In genomic region chr21:7917729-7918128, GRCh38 we compare ENCODE assay signal across 14 cellular contexts.
"Had no signal": no experiment of that assay in that cellular context is flagged by ENCODE, and none has a peak within 500 bp of the region (broad histone marks: within the 10 kb centered on the region; RNA-seq: fewer than 3 reads in every experiment).

No MANE protein-coding gene starts in this region.

- H3K9ac ChIP-seq: parathyroid adenoma had no signal

- H3K4me3 ChIP-seq: suprapubic skin had no signal

- H3K27ac ChIP-seq: gastrocnemius medialis, parathyroid adenoma, suprapubic skin had no signal

- H3K4me1 ChIP-seq: gastrocnemius medialis, parathyroid adenoma, suprapubic skin had no signal

- H3K27me3 ChIP-seq: gastrocnemius medialis, suprapubic skin had no signal

- H3K9me3 ChIP-seq: suprapubic skin had no signal

- DNase-seq: activated CD4-positive, alpha-beta T cell treated with anti-CD3 and anti-CD28 coated beads, Interleukin-2, amount 10 ng/mL, durations not matched to agents 7 days and 5 days; activated CD8-positive, alpha-beta T cell treated with anti-CD3 and anti-CD28 coated beads, Interleukin-2, amount 10 ng/mL, durations not matched to agents 7 days and 5 days; activated naive CD4-positive, alpha-beta T cell treated with anti-CD3 and anti-CD28 coated beads for 36 hours; activated T-cell treated with anti-CD3 and anti-CD28 coated beads, Interleukin-2, amount 50 U/mL, for 4 hours; anterior cingulate cortex; cortex of kidney; gastrocnemius medialis; head of caudate nucleus; natural killer cell; stimulated activated CD4-positive, alpha-beta T cell treated with anti-CD3 and anti-CD28 coated beads, Interleukin-2, amount 100 ng/mL, for 24 hours; stimulated activated naive CD8-positive, alpha-beta T cell treated with anti-CD3 and anti-CD28 coated beads, Interleukin-15, Interleukin-2, amounts not matched to agents 100 U/mL and 50 U/mL, for 24 hours; trophoblast cell had no signal

- H3K36me3 ChIP-seq: gastrocnemius medialis, suprapubic skin had no signal
